In genomic region chr1:161013591-161014513, GRCh38 we compare ENCODE assay signal across 1 cellular context.
A peak's percentile ranks its signal among the peaks of the same experiment; 100 is the strongest.
TF ChIP-seq lines count a peak whose summit lies in the region.

No MANE protein-coding gene starts in this region.

TF ChIP-seq in HepG2, 621 proteins besides CTCF, POLR2A, EP300 and RAD21 (continued from another document and continues in another):
- peak; percentile 94 for TF ChIP-seq POGK (CRISPR knock-in tag; conservative IDR thresholded peaks at IDR 0.05)
- 0 out of 2 replicates have a peak, but pooled peaks have one; percentile 48 for TF ChIP-seq HNF1B (CRISPR knock-in tag; IDR thresholded peaks at IDR 0.05)
- TF ChIP-seq ZNF446 (CRISPR knock-in tag; IDR thresholded peaks at IDR 0.05) = 0 out of 2 replicates have a peak, but pooled peaks have one; percentile 18
- peak; percentile 90 for TF ChIP-seq CREM (IDR thresholded peaks at IDR 0.05)
- TF ChIP-seq CREM (CRISPR knock-in tag; IDR thresholded peaks at IDR 0.05) = no peak
- TF ChIP-seq SNAI1 (CRISPR knock-in tag; IDR thresholded peaks at IDR 0.05; ENCODE audit: borderline replicate concordance) = no peak
- peak; percentile 88; the same call in 1 of the 2 replicates for TF ChIP-seq RERE (CRISPR knock-in tag; IDR thresholded peaks at IDR 0.05; ENCODE audit: low read depth)
- TF ChIP-seq CENPX (CRISPR knock-in tag; IDR thresholded peaks at IDR 0.05) = no peak
- TF ChIP-seq ZUFSP (CRISPR knock-in tag; IDR thresholded peaks at IDR 0.05; ENCODE audit: borderline replicate concordance) = no peak
- TF ChIP-seq SSRP1 (CRISPR knock-in tag; IDR thresholded peaks at IDR 0.05) = peak; percentile 94
- TF ChIP-seq CREB1 (IDR thresholded peaks at IDR 0.05) = peak; percentile 75
- peak; percentile 92 for TF ChIP-seq CREB1 (CRISPR knock-in tag; IDR thresholded peaks at IDR 0.05)
- peak; percentile 47; the same call in 1 of the 2 replicates for TF ChIP-seq BRF2 (CRISPR knock-in tag; IDR thresholded peaks at IDR 0.05)
- peak; percentile 91 for TF ChIP-seq ZEB1 (IDR thresholded peaks at IDR 0.05; ENCODE audit: insufficient replicate concordance, low read depth)
- TF ChIP-seq HMGXB4 (CRISPR knock-in tag; IDR thresholded peaks at IDR 0.05; ENCODE audit: borderline replicate concordance in 1 of 2, low read depth in 1 of 2) = peak; percentile 70 to 79; a peak in 3 of 4 replicates
- TF ChIP-seq SMAD9 (CRISPR knock-in tag; IDR thresholded peaks at IDR 0.05) = no peak
- no peak for TF ChIP-seq PLSCR1 (CRISPR knock-in tag; IDR thresholded peaks at IDR 0.05; ENCODE audit: borderline replicate concordance)
- no peak; the same call in 1 of the 2 replicates for TF ChIP-seq MEIS1 (CRISPR knock-in tag; IDR thresholded peaks at IDR 0.05; ENCODE audit: borderline replicate concordance)
- TF ChIP-seq GTF2F1 (IDR thresholded peaks at IDR 0.05; ENCODE audit: low read length) = no peak
- TF ChIP-seq ZNF280D (CRISPR knock-in tag; IDR thresholded peaks at IDR 0.05) = no peak
- TF ChIP-seq HHEX (CRISPR knock-in tag; IDR thresholded peaks at IDR 0.05) = no peak
- peak; percentile 83 for TF ChIP-seq MIER3 (CRISPR knock-in tag; IDR thresholded peaks at IDR 0.05; ENCODE audit: borderline replicate concordance)
- no peak for TF ChIP-seq ADNP (CRISPR knock-in tag; IDR thresholded peaks at IDR 0.05)
- TF ChIP-seq ZNF282 (IDR thresholded peaks at IDR 0.05; ENCODE audit: partially characterized antibody) = no peak
- peak; percentile 86 for TF ChIP-seq ZBTB21 (CRISPR knock-in tag; IDR thresholded peaks at IDR 0.05)
- no peak; the same call in 1 of the 2 replicates for TF ChIP-seq SRF (IDR thresholded peaks at IDR 0.05; ENCODE audit: low read depth, low read length)
- TF ChIP-seq ZBTB42 (CRISPR knock-in tag; IDR thresholded peaks at IDR 0.05) = no peak
- TF ChIP-seq ELK4 (CRISPR knock-in tag; IDR thresholded peaks at IDR 0.05; ENCODE audit: borderline replicate concordance) = no peak
- TF ChIP-seq ATF5 (CRISPR knock-in tag; IDR thresholded peaks at IDR 0.05; ENCODE audit: low read depth) = peak; percentile 78; the same call in 1 of the 2 replicates
- no peak for TF ChIP-seq MLLT10 (CRISPR knock-in tag; IDR thresholded peaks at IDR 0.05)
- TF ChIP-seq KLF13 (CRISPR knock-in tag; IDR thresholded peaks at IDR 0.05) = no peak
- peak; percentile 43 for TF ChIP-seq ZNF883 (CRISPR knock-in tag; IDR thresholded peaks at IDR 0.05; ENCODE audit: not compliant biosample characterization)
- no peak for TF ChIP-seq TERF1 (CRISPR knock-in tag; IDR thresholded peaks at IDR 0.05)
- no peak for TF ChIP-seq HOXA9 (CRISPR knock-in tag; IDR thresholded peaks at IDR 0.05; ENCODE audit: borderline replicate concordance)
